In genomic region chr1:1215881-1216605, GRCh38 we compare ENCODE assay signal across 15 cellular contexts. TPM values are rescaled to one million over a fixed set of nuclear protein-coding genes. Genes with fewer than 3 reads are reported as not detected.
A peak's percentile ranks its signal among the peaks of the same experiment; 100 is the strongest.
DNase-seq lines count a peak whose midpoint lies in the region; ATAC-seq and TF ChIP-seq lines count a peak whose summit lies in the region.
"Had no signal": no experiment of that assay in that cellular context is flagged by ENCODE, and none has a peak within 500 bp of the region (broad histone marks: within the 10 kb centered on the region; RNA-seq: fewer than 3 reads in every experiment).

No MANE protein-coding gene starts in this region.

- H3K36me3 Mint-ChIP-seq in endothelial cell (ENCODE audit: low read depth, unreplicated experiment), result peaks cover 5% of the 10 kb centered on the region

- H3K4me1 Mint-ChIP-seq in endothelial cell (ENCODE audit: unreplicated experiment), result no peaks in the 10 kb centered on the region
- H3K4me1 Mint-ChIP-seq: brain had no signal

- no peak for TF ChIP-seq CTCF in endothelial cell (IDR thresholded peaks at IDR 0.05; ENCODE audit: unreplicated experiment)

- H3K9me3 Mint-ChIP-seq in endothelial cell (ENCODE audit: unreplicated experiment), result no peaks in the 10 kb centered on the region
- H3K9me3 Mint-ChIP-seq: brain had no signal

- peak; percentile 16 for DNase-seq in stimulated activated CD4-positive, alpha-beta T cell treated with anti-CD3 and anti-CD28 coated beads, Interleukin-15, amount 100 ng/mL, for 24 hours
- no peak for DNase-seq in stimulated activated CD4-positive, alpha-beta T cell treated with anti-CD3 and anti-CD28 coated beads, Interleukin-4, amount 100 ng/mL, for 24 hours
- DNase-seq in NCI-H526 (lab: John Stamatoyannopoulos, UW), result no peak
- DNase-seq in endothelial cell (ENCODE audit: low spot score), result no peak
- DNase-seq: DMS 273 treated with DMSO at 0.1 percent for 48 hours; KBM-7; NCI-H2171 treated with DMSO at 0.1 percent for 48 hours; posterior cingulate gyrus; small intestine; stimulated activated naive CD8-positive, alpha-beta T cell treated with anti-CD3 and anti-CD28 coated beads, Interleukin-15, Interleukin-2, amounts not matched to agents 100 U/mL and 50 U/mL, for 24 hours; uterus had no signal

- H3K27ac Mint-ChIP-seq in endothelial cell (ENCODE audit: unreplicated experiment), result no peak overlapping the region

- no peak overlapping the region for H3K4me3 Mint-ChIP-seq in endothelial cell (ENCODE audit: unreplicated experiment)
- H3K4me3 Mint-ChIP-seq: brain had no signal

- no peak for ATAC-seq in GM18502 (IDR thresholded peaks at IDR 0.05; ENCODE audit: poor library complexity, unreplicated experiment)
- ATAC-seq: stimulated activated naive CD8-positive, alpha-beta T cell treated with anti-CD3 and anti-CD28 coated beads, Interleukin-15, Interleukin-2, amounts not matched to agents 100 U/mL and 50 U/mL, for 24 hours had no signal

- peaks cover 10% of the 10 kb centered on the region for H3K27me3 Mint-ChIP-seq in endothelial cell (ENCODE audit: unreplicated experiment)
- H3K27me3 Mint-ChIP-seq: brain had no signal

- peak overlapping the region; percentile 30 for H3K27ac ChIP-seq in angular gyrus (ENCODE audit: low read depth, low read length)
- H3K27ac ChIP-seq: uterus had no signal

RNA-seq across cellular contexts. Expression of gene TNFRSF4, which starts 2.1 kb away (rescaled TPM):
- total RNA-seq in endothelial cell (ENCODE audit: unreplicated experiment), result 0.80 TPM
- total RNA-seq: RPMI7951 had no signal

RNA-seq across cellular contexts. Expression of gene TNFRSF18, which starts 9.7 kb away (rescaled TPM):
- total RNA-seq in endothelial cell (ENCODE audit: unreplicated experiment), result not detected
- total RNA-seq: RPMI7951 had no signal

RNA-seq across cellular contexts. Expression of gene SDF4, which starts 15.8 kb away (rescaled TPM):
- total RNA-seq in endothelial cell (ENCODE audit: unreplicated experiment), result 130 TPM

RNA-seq across cellular contexts. Expression of gene B3GALT6, which starts 16.0 kb away (rescaled TPM):
- total RNA-seq in endothelial cell (ENCODE audit: unreplicated experiment), result 43.2 TPM

RNA-seq across cellular contexts. Expression of gene C1QTNF12, which starts 30.5 kb away (rescaled TPM):
- total RNA-seq in endothelial cell (ENCODE audit: unreplicated experiment), result 0.69 TPM
- total RNA-seq: RPMI7951 had no signal
